ENCODE assay signal across 8 cellular contexts in genomic region chr22:49960159-49960966, GRCh38. TPM values are rescaled to one million over a fixed set of nuclear protein-coding genes. Genes with fewer than 3 reads are reported as not detected.
DNase-seq lines count a peak whose midpoint lies in the region; ATAC-seq and TF ChIP-seq lines count a peak whose summit lies in the region.

TSS of gene PIM3 (plus strand) at chr22:49960772. CDS start at chr22:49960948, 176 bp downstream.

- DNase-seq in CD14-positive monocyte (ENCODE audit: low spot score), result peak; percentile 96
- peak; percentile 90 for DNase-seq in NCI-H774 (lab: John Stamatoyannopoulos, UW)
- peak; percentile 88 to 92 for DNase-seq in activated CD4-positive, alpha-beta T cell treated with anti-CD3 and anti-CD28 coated beads, Interleukin-2, amount 50 U/mL, for 4 hours
- peak; percentile 95 to 97 for DNase-seq in left lung
- peak; percentile 93 for DNase-seq in stimulated activated CD4-positive, alpha-beta T cell treated with anti-CD3 and anti-CD28 coated beads, Interleukin-2, amount 100 ng/mL, for 4 hours (ENCODE audit: low read depth)

- H3K9me3 Mint-ChIP-seq in CD14-positive monocyte, result no peaks in the 10 kb centered on the region
- H3K9me3 Mint-ChIP-seq in dendritic cell treated with granulocyte-macrophage colony-stimulating factor and Interleukin-4, amounts not matched to agents 40 ng/mL and 50 ng/mL, for 4 days, result no peaks in the 10 kb centered on the region

- H3K4me1 Mint-ChIP-seq in CD14-positive monocyte, result peaks cover 34% of the 10 kb centered on the region
- H3K4me1 Mint-ChIP-seq in dendritic cell treated with granulocyte-macrophage colony-stimulating factor and Interleukin-4, amounts not matched to agents 40 ng/mL and 50 ng/mL, for 4 days (ENCODE audit: low read depth), result peaks cover 67% of the 10 kb centered on the region

- H3K4me3 Mint-ChIP-seq in CD14-positive monocyte, result peak within 1 kb of the TSS; percentile 90 to 95
- peak within 1 kb of the TSS; percentile 99 for H3K4me3 Mint-ChIP-seq in dendritic cell treated with granulocyte-macrophage colony-stimulating factor and Interleukin-4, amounts not matched to agents 40 ng/mL and 50 ng/mL, for 4 days

- H3K36me3 Mint-ChIP-seq in CD14-positive monocyte, result peaks cover 15 to 35% of the 10 kb centered on the region in 2 donors
- H3K36me3 Mint-ChIP-seq in dendritic cell treated with granulocyte-macrophage colony-stimulating factor and Interleukin-4, amounts not matched to agents 40 ng/mL and 50 ng/mL, for 4 days (ENCODE audit: low read depth), result peaks cover 46% of the 10 kb centered on the region

- H3K27me3 Mint-ChIP-seq in CD14-positive monocyte (ENCODE audit: low read depth in 3 of 3), result peaks cover 0 to 1% (median 0%) of the 10 kb centered on the region in 3 donors
- no peaks in the 10 kb centered on the region for H3K27me3 Mint-ChIP-seq in dendritic cell treated with granulocyte-macrophage colony-stimulating factor and Interleukin-4, amounts not matched to agents 40 ng/mL and 50 ng/mL, for 4 days

- peaks cover 24 to 64% of the 10 kb centered on the region in 2 donors for H3K4me1 ChIP-seq in left lung

- intact Hi-C loops in CD14-positive monocyte (cut with micrococcal nuclease) (loop anchor here in 1 of 2 donors (10.0 kb wide), 1 partner anchor 344 kb away; the partner anchor contains the start of gene PLXNB2), left lung (cut with DNase I) (no loop called here)
- intact Hi-C loops in dendritic cell treated with granulocyte-macrophage colony-stimulating factor and Interleukin-4, amounts not matched to agents 40 ng/mL and 50 ng/mL, for 4 days (cut with micrococcal nuclease), result loop anchor here (1.0 kb wide), 2 partner anchors 24 to 29 kb away; no protein-coding TSS in a partner anchor

- peak; percentile 59 for ATAC-seq in GM19372 (IDR thresholded peaks at IDR 0.05; ENCODE audit: low read depth, unreplicated experiment)
- ATAC-seq in HG03521 (IDR thresholded peaks at IDR 0.05; ENCODE audit: unreplicated experiment), result peak; percentile 59
- peak; percentile 75 for ATAC-seq in left lung

- peaks cover 0 to 40% of the 10 kb centered on the region in 2 donors for H3K36me3 ChIP-seq in left lung

- TF ChIP-seq CTCF in CD14-positive monocyte (IDR thresholded peaks at IDR 0.05), result no peak
- TF ChIP-seq CTCF in left lung (IDR thresholded peaks at IDR 0.05), result no peak

- H3K27me3 ChIP-seq in left lung, result no peaks in the 10 kb centered on the region

- H3K27ac ChIP-seq in left lung, result peak within 1 kb of the TSS; percentile 95 to 97

- peak within 1 kb of the TSS; percentile 89 to 95 (median 91) for H3K27ac Mint-ChIP-seq in CD14-positive monocyte
- peak within 1 kb of the TSS; percentile 97 for H3K27ac Mint-ChIP-seq in dendritic cell treated with granulocyte-macrophage colony-stimulating factor and Interleukin-4, amounts not matched to agents 40 ng/mL and 50 ng/mL, for 4 days

- no peaks in the 10 kb centered on the region for H3K9me3 ChIP-seq in left lung

- H3K4me3 ChIP-seq in left lung, result peak within 1 kb of the TSS; percentile 71 to 100

RNA-seq across cellular contexts. Expression of gene PIM3, which starts in this region (rescaled TPM):
- polyA plus RNA-seq in CD14-positive monocyte, result 10 to 100 TPM; 38.8 to 40.4 TPM
- 100 to 1,000 TPM in 1 of 2 donors, 10 to 100 TPM in 1; 80.6 to 129 TPM for total RNA-seq in left lung

Comparison
In these comparisons a context has a peak if more than half of its experiments do, and no peak if none do; other contexts are left out.
1. Peak in every context shown above with its lines: DNase-seq, ATAC-seq, H3K4me3 ChIP-seq and H3K27ac ChIP-seq.